Comparison of ENCODE assay signal across 26 cellular contexts in the genomic region with DNA sequence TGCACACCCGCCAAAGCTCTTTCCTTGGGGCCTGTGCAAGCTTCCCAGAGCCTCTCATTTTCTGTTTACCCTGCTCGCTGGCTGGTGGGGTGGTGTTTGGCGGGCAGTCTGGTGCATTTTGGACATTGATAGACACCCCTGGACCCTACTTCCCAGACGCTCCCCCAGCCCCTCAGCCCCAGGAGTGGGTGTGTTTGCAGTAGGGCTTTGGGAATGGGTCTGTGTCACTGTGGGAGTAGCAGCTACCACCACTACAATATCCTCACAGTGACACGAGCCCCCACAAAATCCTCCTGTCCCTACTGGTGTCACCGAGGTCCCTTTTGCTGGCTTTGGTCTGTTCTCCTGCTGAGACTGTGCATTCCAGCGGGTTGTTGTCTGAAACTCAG.
"Had no signal": no experiment of that assay in that cellular context is flagged by ENCODE, and none has a peak within 500 bp of the region (broad histone marks: within the 10 kb centered on the region; RNA-seq: fewer than 3 reads in every experiment).

No MANE protein-coding gene starts in this region.

- H3K4me1 Mint-ChIP-seq: brain had no signal

- H3K27me3 Mint-ChIP-seq: brain had no signal

- H3K4me3 ChIP-seq: ascending aorta, cardiac muscle cell, coronary artery, dorsolateral prefrontal cortex, gastrocnemius medialis, sigmoid colon, tibial nerve had no signal

- H3K27me3 ChIP-seq: ascending aorta, cardiac muscle cell, gastrocnemius medialis, sigmoid colon, tibial nerve had no signal

- H3K36me3 ChIP-seq: ascending aorta, cardiac muscle cell, gastrocnemius medialis, sigmoid colon, tibial nerve had no signal

- H3K4me3 Mint-ChIP-seq: activated naive CD4-positive, alpha-beta T cell treated with anti-CD3 and anti-CD28 coated beads for 36 hours; activated naive CD8-positive, alpha-beta T cell treated with anti-CD3 and anti-CD28 coated beads, Interleukin-2, amount 10 ng/mL, durations not matched to agents 7 days and 5 days; brain; T-helper 2 cell treated with Interferon-gamma antibody and Interleukin-4, amounts not matched to agents 5 μg/mL and 100 μg/mL, for 36 hours had no signal

- FAIRE-seq: small intestine had no signal

- H3K27ac Mint-ChIP-seq: activated naive CD4-positive, alpha-beta T cell treated with anti-CD3 and anti-CD28 coated beads for 36 hours; activated naive CD8-positive, alpha-beta T cell treated with anti-CD3 and anti-CD28 coated beads, Interleukin-2, amount 10 ng/mL, durations not matched to agents 7 days and 5 days; brain; T-helper 2 cell treated with Interferon-gamma antibody and Interleukin-4, amounts not matched to agents 5 μg/mL and 100 μg/mL, for 36 hours had no signal

- DNase-seq: activated CD4-positive, alpha-beta T cell treated with anti-CD3 and anti-CD28 coated beads for 48 hours; activated CD4-positive, alpha-beta T cell treated with anti-CD3 and anti-CD28 coated beads, Interleukin-2, amount 50 U/mL, for 48 hours; activated CD8-positive, alpha-beta memory T cell treated with anti-CD3 and anti-CD28 coated beads for 24 hours; activated naive CD4-positive, alpha-beta T cell treated with anti-CD3 and anti-CD28 coated beads for 36 hours; activated naive CD8-positive, alpha-beta T cell treated with anti-CD3 and anti-CD28 coated beads, Interleukin-2, amount 10 ng/mL, durations not matched to agents 7 days and 5 days; cerebellar nuclear complex; dorsolateral prefrontal cortex; effector memory CD4-positive, alpha-beta T cell; erythroblast; gastrocnemius medialis; glutamatergic neuron; islet precursor cell; left colon; midbrain; sigmoid colon; small intestine; stimulated activated CD4-positive, alpha-beta T cell treated with anti-CD3 and anti-CD28 coated beads, Interleukin-1b, Interleukin-23, amount 100 ng/mL, for 48 hours; stimulated activated naive CD4-positive, alpha-beta T cell treated with Interleukin-2 at 50 U/mL for 16 hours had no signal

- H3K9me3 Mint-ChIP-seq: activated naive CD4-positive, alpha-beta T cell treated with anti-CD3 and anti-CD28 coated beads for 36 hours; naive thymus-derived CD8-positive, alpha-beta T cell; T-helper 2 cell treated with Interferon-gamma antibody and Interleukin-4, amounts not matched to agents 5 μg/mL and 100 μg/mL, for 36 hours had no signal

- H3K9me3 ChIP-seq: ascending aorta, gastrocnemius medialis, sigmoid colon had no signal

- H3K36me3 Mint-ChIP-seq: activated naive CD8-positive, alpha-beta T cell treated with anti-CD3 and anti-CD28 coated beads, Interleukin-2, amount 10 ng/mL, durations not matched to agents 7 days and 5 days; brain; naive thymus-derived CD8-positive, alpha-beta T cell had no signal

- H3K4me1 ChIP-seq: ascending aorta, gastrocnemius medialis, sigmoid colon, tibial nerve had no signal

- ATAC-seq: gastrocnemius medialis; left colon; naive thymus-derived CD8-positive, alpha-beta T cell had no signal

- H3K27ac ChIP-seq: ascending aorta, cardiac muscle cell, coronary artery, dorsolateral prefrontal cortex, gastrocnemius medialis, sigmoid colon, tibial nerve, VCaP had no signal
